ENCODE assay signal across 14 cellular contexts in the genomic region with DNA sequence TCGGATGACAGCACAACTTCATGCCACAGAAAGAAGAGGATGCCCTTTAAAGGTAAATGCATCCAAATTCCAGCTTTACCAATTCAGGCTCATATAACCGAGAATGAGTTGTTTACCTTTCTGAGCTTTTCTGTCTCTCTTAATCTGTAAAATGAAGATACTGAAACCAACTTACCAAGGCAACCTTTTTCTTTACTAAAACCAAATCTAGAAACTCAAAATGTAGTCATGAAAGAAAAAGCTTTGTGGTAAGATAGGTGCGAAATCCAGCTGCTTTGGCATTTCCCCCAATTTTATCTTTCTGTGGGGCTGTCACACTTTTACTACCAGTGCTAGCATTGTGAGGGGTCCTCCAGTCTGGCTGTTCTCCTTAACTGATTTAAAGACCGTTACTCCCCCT.
DNase-seq lines count a peak whose midpoint lies in the region; ATAC-seq and TF ChIP-seq lines count a peak whose summit lies in the region.
"Had no signal": no experiment of that assay in that cellular context is flagged by ENCODE, and none has a peak within 500 bp of the region (broad histone marks: within the 10 kb centered on the region; RNA-seq: fewer than 3 reads in every experiment).

No MANE protein-coding gene starts in this region.

- no peak for TF ChIP-seq CTCF in activated CD8-positive, alpha-beta T cell treated with anti-CD3 and anti-CD28 coated beads for 36 hours (IDR thresholded peaks at IDR 0.05)
- TF ChIP-seq CTCF in IMR-90 (conservative IDR thresholded peaks at IDR 0.05; ENCODE audit: low read depth, low read length) = no peak
- no peak for TF ChIP-seq CTCF in prostate gland (IDR thresholded peaks at IDR 0.05)

- BruUV-seq in IMR-90 (replicated peaks; lab: Mats Ljungman, UMichigan) = no TSS peak

- no peak overlapping the region for H3K23ac ChIP-seq in IMR-90 (ENCODE audit: low read depth, low read length)

- intact Hi-C loops in activated CD8-positive, alpha-beta T cell treated with anti-CD3 and anti-CD28 coated beads for 36 hours (cut with micrococcal nuclease) = no loop called here
- intact Hi-C loops in IMR-90 (cut with micrococcal nuclease) = loop anchor here (5.0 kb wide), 1 partner anchor 241 kb away; a partner anchor contains a TSS
- intact Hi-C loops in prostate gland (cut with DNase I) = no loop called here

- peak overlapping the region; percentile 61; the same call in 1 of the 2 replicates for H4K91ac ChIP-seq in IMR-90 (ENCODE audit: insufficient read depth, low read depth, low read length)

- DNase-seq in activated CD8-positive, alpha-beta T cell treated with anti-CD3 and anti-CD28 coated beads for 36 hours = peak; percentile 35
- DNase-seq in activated CD8-positive, alpha-beta T cell treated with anti-CD3 and anti-CD28 coated beads, Interleukin-2, amount 10 ng/mL, durations not matched to agents 7 days and 5 days = no peak
- DNase-seq in IMR-90 (no peak), C1 segment of cervical spinal cord (lab: John Stamatoyannopoulos, UW) (no peak), prostate gland (ENCODE audit: low spot score) (no peak)
- DNase-seq in effector memory CD8-positive, alpha-beta T cell = no peak
- DNase-seq in stimulated activated CD4-positive, alpha-beta T cell treated with anti-CD3 and anti-CD28 coated beads, Interleukin-15, amount 100 ng/mL, for 24 hours = no peak
- DNase-seq: erythroblast, GDM1, NCI-H2081 treated with DMSO at 0.1 percent for 48 hours, NCI-H82 had no signal

- no peaks in the 10 kb centered on the region for H3K9me1 ChIP-seq in IMR-90 (ENCODE audit: insufficient read depth, low read length)

- H2BK15ac ChIP-seq in IMR-90 (ENCODE audit: low read depth, low read length) = 0 out of 3 replicates have a peak overlapping the region, but pooled peaks have one; percentile 15

- H3K9me3 ChIP-seq in IMR-90 (ENCODE audit: control insufficient read depth, insufficient read depth, low read length) (no peaks in the 10 kb centered on the region), subcutaneous abdominal adipose tissue (ENCODE audit: control insufficient read depth in 5 of 5, low read length in 5 of 5) (no peaks in the 10 kb centered on the region), prostate gland (no peaks in the 10 kb centered on the region)

- H3K36me3 ChIP-seq in IMR-90 (ENCODE audit: control insufficient read depth, insufficient read depth, low read length) (no peaks in the 10 kb centered on the region), subcutaneous abdominal adipose tissue (ENCODE audit: control insufficient read depth in 5 of 5, insufficient read depth in 5 of 5, low read length in 5 of 5) (no peaks in the 10 kb centered on the region), prostate gland (no peaks in the 10 kb centered on the region)

- TF ChIP-seq RAD21 in IMR-90 (IDR thresholded peaks at IDR 0.05; ENCODE audit: low read length) = no peak

- peaks cover 2% of the 10 kb centered on the region for H3K27me3 Mint-ChIP-seq in activated CD8-positive, alpha-beta T cell treated with anti-CD3 and anti-CD28 coated beads for 36 hours
- peaks cover 2% of the 10 kb centered on the region for H3K27me3 Mint-ChIP-seq in activated CD8-positive, alpha-beta T cell treated with anti-CD3 and anti-CD28 coated beads, Interleukin-2, amount 10 ng/mL, durations not matched to agents 7 days and 5 days (ENCODE audit: low read depth)
- no peaks in the 10 kb centered on the region for H3K27me3 Mint-ChIP-seq in effector memory CD8-positive, alpha-beta T cell

- in situ Hi-C loops in IMR-90 (cut with MboI; ENCODE audit: low sequenced_read_pairs) = no loop called here

- H3K9ac ChIP-seq in IMR-90 (ENCODE audit: low read depth, low read length) = no peak overlapping the region
- no peak overlapping the region for H3K9ac ChIP-seq in subcutaneous abdominal adipose tissue (ENCODE audit: low read length in 5 of 5)

- H3K4me3 Mint-ChIP-seq in activated CD8-positive, alpha-beta T cell treated with anti-CD3 and anti-CD28 coated beads for 36 hours = no peak overlapping the region
- H3K4me3 Mint-ChIP-seq in activated CD8-positive, alpha-beta T cell treated with anti-CD3 and anti-CD28 coated beads, Interleukin-2, amount 10 ng/mL, durations not matched to agents 7 days and 5 days = no peak overlapping the region
- H3K4me3 Mint-ChIP-seq in effector memory CD8-positive, alpha-beta T cell = peak overlapping the region in 1 of 2 donors; percentile 41

- CTCF ChIA-PET in activated CD8-positive, alpha-beta T cell treated with anti-CD3 and anti-CD28 coated beads for 36 hours (lab: Charles Lee) = interaction anchor here (0.7 kb wide), 1 partner anchor 37 kb away, joined by 3 read pairs; no protein-coding TSS in a partner anchor
- CTCF ChIA-PET in activated CD8-positive, alpha-beta T cell treated with anti-CD3 and anti-CD28 coated beads, Interleukin-2, amount 10 ng/mL, durations not matched to agents 7 days and 5 days (lab: Charles Lee) = interaction anchor here (0.6 kb wide), 1 partner anchor 32 kb away, joined by 3 read pairs; no protein-coding TSS in a partner anchor
- CTCF ChIA-PET in IMR-90 (lab: Yijun Ruan, JAX) = no interaction called here

- no peak overlapping the region for H3K14ac ChIP-seq in IMR-90 (replicated peaks; ENCODE audit: low read depth, low read length)

- peak overlapping the region; percentile 60 for H3K27ac Mint-ChIP-seq in activated CD8-positive, alpha-beta T cell treated with anti-CD3 and anti-CD28 coated beads for 36 hours
- H3K27ac Mint-ChIP-seq in activated CD8-positive, alpha-beta T cell treated with anti-CD3 and anti-CD28 coated beads, Interleukin-2, amount 10 ng/mL, durations not matched to agents 7 days and 5 days = no peak overlapping the region
- H3K27ac Mint-ChIP-seq in effector memory CD8-positive, alpha-beta T cell = peak overlapping the region; percentile 59 to 73

- H3K18ac ChIP-seq in IMR-90 (ENCODE audit: low read depth, low read length) = peak overlapping the region; percentile 85

- no peak overlapping the region for H2BK5ac ChIP-seq in IMR-90 (ENCODE audit: low read depth, low read length, poor library complexity, severe bottlenecking)

- peak; percentile 67 for ATAC-seq in activated CD8-positive, alpha-beta T cell treated with anti-CD3 and anti-CD28 coated beads for 36 hours
- no peak for ATAC-seq in activated CD8-positive, alpha-beta T cell treated with anti-CD3 and anti-CD28 coated beads, Interleukin-2, amount 10 ng/mL, durations not matched to agents 7 days and 5 days
- ATAC-seq in IMR-90 (ENCODE audit: low read depth) = no peak
- peak; percentile 75 for ATAC-seq in effector memory CD8-positive, alpha-beta T cell (replicated peaks)
- ATAC-seq: Right ventricle myocardium inferior had no signal

- peak overlapping the region; percentile 67 for H4K5ac ChIP-seq in IMR-90 (ENCODE audit: low read depth, low read length)

- H2BK20ac ChIP-seq in IMR-90 (ENCODE audit: low read depth, low read length) = peak overlapping the region; percentile 34

- H3K36me3 Mint-ChIP-seq in activated CD8-positive, alpha-beta T cell treated with anti-CD3 and anti-CD28 coated beads for 36 hours (ENCODE audit: low read depth) = peaks cover 1% of the 10 kb centered on the region
- H3K36me3 Mint-ChIP-seq in activated CD8-positive, alpha-beta T cell treated with anti-CD3 and anti-CD28 coated beads, Interleukin-2, amount 10 ng/mL, durations not matched to agents 7 days and 5 days (ENCODE audit: low read depth) = peaks cover 2% of the 10 kb centered on the region
- peaks cover 2% of the 10 kb centered on the region for H3K36me3 Mint-ChIP-seq in effector memory CD8-positive, alpha-beta T cell (ENCODE audit: insufficient read depth)

- no peaks in the 10 kb centered on the region for H4K20me1 ChIP-seq in IMR-90 (ENCODE audit: insufficient read depth, low read length)

- H3K4me1 Mint-ChIP-seq in activated CD8-positive, alpha-beta T cell treated with anti-CD3 and anti-CD28 coated beads for 36 hours (ENCODE audit: low read depth) = peaks cover 29% of the 10 kb centered on the region
- H3K4me1 Mint-ChIP-seq in activated CD8-positive, alpha-beta T cell treated with anti-CD3 and anti-CD28 coated beads, Interleukin-2, amount 10 ng/mL, durations not matched to agents 7 days and 5 days (ENCODE audit: low read depth) = peaks cover 27% of the 10 kb centered on the region
- H3K4me1 Mint-ChIP-seq in effector memory CD8-positive, alpha-beta T cell (ENCODE audit: low read depth in 2 of 2) = peaks cover 7 to 9% of the 10 kb centered on the region in 2 donors

- no peak overlapping the region for H2AK5ac ChIP-seq in IMR-90 (ENCODE audit: low read depth, low read length)

- TF ChIP-seq POLR2A in IMR-90 (IDR thresholded peaks at IDR 0.05; ENCODE audit: low read depth, low read length) = no peak
- no peak for TF ChIP-seq POLR2A in prostate gland (IDR thresholded peaks at IDR 0.05)

- WGBS in IMR-90 (ENCODE audit: extremely low coverage in 2 of 2, insufficient read length in 1 of 2), 2 experiments = no CpG with 5 or more reads among the region's 4 CpGs
- WGBS in prostate gland = 65% methylated on average over 4 of the region's 4 CpGs

- H2AK9ac ChIP-seq in IMR-90 (replicated peaks; ENCODE audit: low read depth, low read length, poor library complexity) = no peak overlapping the region

- H3K4me1 ChIP-seq in IMR-90 (ENCODE audit: control insufficient read depth, insufficient read depth, low read length) (peaks cover 12% of the 10 kb centered on the region), subcutaneous abdominal adipose tissue (ENCODE audit: control insufficient read depth in 5 of 5, insufficient read depth in 5 of 5, low read length in 5 of 5) (peaks cover 0 to 32% (median 14%) of the 10 kb centered on the region in 5 donors), prostate gland (replicated peaks) (peaks cover 13% of the 10 kb centered on the region)

- dilution Hi-C loops in IMR-90 (cut with HindIII; ENCODE audit: low sequenced_read_pairs, unreplicated experiment) = no loop called here

- H3K4me3 ChIP-seq in IMR-90 (ENCODE audit: insufficient read depth, low read depth, low read length) = no peak overlapping the region
- H3K4me3 ChIP-seq in subcutaneous abdominal adipose tissue (ENCODE audit: low read depth in 1 of 5, low read length in 5 of 5) = no peak overlapping the region
- no peak overlapping the region for H3K4me3 ChIP-seq in prostate gland

- H3K27ac ChIP-seq in IMR-90 (ENCODE audit: insufficient read depth, low read length) (peak overlapping the region; percentile 22; the same call in 1 of the 2 replicates), subcutaneous abdominal adipose tissue (ENCODE audit: low read depth, low read length) (peak overlapping the region; percentile 52), prostate gland (peak overlapping the region in 1 of 2 donors; percentile 59)
- H3K27ac ChIP-seq: HL-60 had no signal

- H4K8ac ChIP-seq in IMR-90 (ENCODE audit: low read depth in 2 of 2, low read length in 2 of 2) = peak overlapping the region; percentile 31 to 51; a peak in 2 of 4 replicates

- peak overlapping the region; percentile 37 for H3K4ac ChIP-seq in IMR-90 (ENCODE audit: low read depth, low read length)

- no peaks in the 10 kb centered on the region for H3K79me1 ChIP-seq in IMR-90 (ENCODE audit: low read depth in 1 of 2, low read length in 2 of 2)

- H2AFZ ChIP-seq in IMR-90 (replicated peaks; ENCODE audit: low read length, poor library complexity) = peak overlapping the region; percentile 28

- H3K56ac ChIP-seq in IMR-90 (ENCODE audit: extremely low read depth, insufficient read depth, low read length) = no peak overlapping the region

- H3K27me3 ChIP-seq in IMR-90 (ENCODE audit: control insufficient read depth, insufficient read depth, low read length) = no peaks in the 10 kb centered on the region
- no peaks in the 10 kb centered on the region for H3K27me3 ChIP-seq in subcutaneous abdominal adipose tissue (ENCODE audit: control insufficient read depth in 5 of 5, insufficient read depth in 4 of 5, low read length in 5 of 5)
- no peaks in the 10 kb centered on the region for H3K27me3 ChIP-seq in prostate gland (replicated peaks; ENCODE audit: insufficient read depth)

- H2BK120ac ChIP-seq in IMR-90 (ENCODE audit: low read depth, low read length) = peak overlapping the region; percentile 47; the same call in 1 of the 2 replicates

- POLR2A ChIA-PET in activated CD8-positive, alpha-beta T cell treated with anti-CD3 and anti-CD28 coated beads for 36 hours (lab: Charles Lee) = no interaction called here
- POLR2A ChIA-PET in activated CD8-positive, alpha-beta T cell treated with anti-CD3 and anti-CD28 coated beads, Interleukin-2, amount 10 ng/mL, durations not matched to agents 7 days and 5 days (lab: Charles Lee) = no interaction called here
- POLR2A ChIA-PET in IMR-90 (lab: Charles Lee; ENCODE audit: unreplicated experiment) = no interaction called here

- H3K4me2 ChIP-seq in IMR-90 (ENCODE audit: low read depth, low read length) = no peak overlapping the region

- H3K9me3 Mint-ChIP-seq in activated CD8-positive, alpha-beta T cell treated with anti-CD3 and anti-CD28 coated beads for 36 hours = peaks cover 2% of the 10 kb centered on the region
- peaks cover 3% of the 10 kb centered on the region for H3K9me3 Mint-ChIP-seq in activated CD8-positive, alpha-beta T cell treated with anti-CD3 and anti-CD28 coated beads, Interleukin-2, amount 10 ng/mL, durations not matched to agents 7 days and 5 days (ENCODE audit: insufficient read depth)
- H3K9me3 Mint-ChIP-seq in effector memory CD8-positive, alpha-beta T cell = peaks cover 0 to 2% of the 10 kb centered on the region in 2 donors

Comparison
In these comparisons a context has a peak if more than half of its experiments do, and no peak if none do; other contexts are left out.
1. ATAC-seq: peak in activated CD8-positive, alpha-beta T cell treated with anti-CD3 and anti-CD28 coated beads for 36 hours (single experiment) and effector memory CD8-positive, alpha-beta T cell (single experiment); none in activated CD8-positive, alpha-beta T cell treated with anti-CD3 and anti-CD28 coated beads, Interleukin-2, amount 10 ng/mL, durations not matched to agents 7 days and 5 days (single experiment) and IMR-90 (single experiment).